In genomic region chr11:93081694-93082093, GRCh38 we compare ENCODE assay signal across 23 cellular contexts.
A peak's percentile ranks its signal among the peaks of the same experiment; 100 is the strongest.
DNase-seq lines count a peak whose midpoint lies in the region; ATAC-seq and TF ChIP-seq lines count a peak whose summit lies in the region.
"Had no signal": no experiment of that assay in that cellular context is flagged by ENCODE, and none has a peak within 500 bp of the region (broad histone marks: within the 10 kb centered on the region; RNA-seq: fewer than 3 reads in every experiment).

No MANE protein-coding gene starts in this region.

- no peak overlapping the region for H3K27ac Mint-ChIP-seq in WTC11
- H3K27ac Mint-ChIP-seq in activated T-helper 2 cell treated with anti-CD3 and anti-CD28 coated beads, Interferon-gamma antibody, Interleukin-2, Interleukin-4, amounts not matched to agents 10 μg/mL and 5 μg/mL and 100 μg/mL, durations not matched to agents 14 hours and 24 hours and 36 hours: no peak overlapping the region
- H3K27ac Mint-ChIP-seq: B cell, CD14-positive monocyte had no signal

- no peaks in the 10 kb centered on the region for H3K36me3 ChIP-seq in HUES48 (ENCODE audit: control insufficient read depth, insufficient read depth, low read length)

- POLR2A ChIA-PET in WTC11 (lab: Charles Lee): no interaction called here

- H3K9ac ChIP-seq in HUES48 (ENCODE audit: low read depth, low read length): no peak overlapping the region
- H3K9ac ChIP-seq: GM23248, SK-N-SH had no signal

- H3K4me3 Mint-ChIP-seq in WTC11: no peak overlapping the region
- no peak overlapping the region for H3K4me3 Mint-ChIP-seq in activated T-helper 2 cell treated with anti-CD3 and anti-CD28 coated beads, Interferon-gamma antibody, Interleukin-2, Interleukin-4, amounts not matched to agents 10 μg/mL and 5 μg/mL and 100 μg/mL, durations not matched to agents 14 hours and 24 hours and 36 hours (ENCODE audit: low read depth)
- H3K4me3 Mint-ChIP-seq: B cell, CD14-positive monocyte had no signal

- H3K27me3 Mint-ChIP-seq in WTC11 (ENCODE audit: low read depth): no peaks in the 10 kb centered on the region
- peaks cover 8% of the 10 kb centered on the region for H3K27me3 Mint-ChIP-seq in activated T-helper 2 cell treated with anti-CD3 and anti-CD28 coated beads, Interferon-gamma antibody, Interleukin-2, Interleukin-4, amounts not matched to agents 10 μg/mL and 5 μg/mL and 100 μg/mL, durations not matched to agents 14 hours and 24 hours and 36 hours (ENCODE audit: low read depth)

- peak; percentile 63 for ATAC-seq in WTC11
- ATAC-seq: HepG2, PC-3 had no signal

- no peak for TF ChIP-seq CTCF in WTC11 (IDR thresholded peaks at IDR 0.05)
- TF ChIP-seq CTCF in foreskin fibroblast (IDR thresholded peaks at IDR 0.05; ENCODE audit: low read depth, low read length): no peak

- peak overlapping the region; percentile 64 for H3K27ac ChIP-seq in HUES48 (ENCODE audit: low read depth, low read length)
- H3K27ac ChIP-seq: GM23248 had no signal

- DNase-seq in WTC11 (ENCODE audit: low spot score) (no peak), iPS-NIHi7 (ENCODE audit: extremely low spot score) (peak; percentile 28), A172 (ENCODE audit: low spot score) (no peak), C1 segment of cervical spinal cord (lab: John Stamatoyannopoulos, UW) (no peak), foreskin fibroblast (no peak)
- DNase-seq in activated T-helper 2 cell treated with anti-CD3 and anti-CD28 coated beads, Interferon-gamma antibody, Interleukin-2, Interleukin-4, amounts not matched to agents 10 μg/mL and 5 μg/mL and 100 μg/mL, durations not matched to agents 14 hours and 24 hours and 36 hours (ENCODE audit: low spot score): no peak
- DNase-seq: GM23248; Karpas-422; NCI-H1092; NCI-H1436; NCI-H187 treated with DMSO at 0.1 percent for 48 hours; NCI-H2171 treated with DMSO at 0.1 percent for 48 hours; NCI-H345; NCI-H510A treated with DMSO at 0.1 percent for 48 hours; NCI-H748 treated with DMSO at 0.1 percent for 48 hours; NK-92 treated with Interleukin-12 subunit alpha and Interleukin-12 subunit beta, amount 100 ng/mL, for 24 hours; PC-3; SK-N-SH; SW 1271 had no signal

- H3K4me3 ChIP-seq in HUES48 (ENCODE audit: low read depth, low read length) (no peak overlapping the region), foreskin fibroblast (ENCODE audit: low read depth in 1 of 2, low read length in 2 of 2) (no peak overlapping the region)
- H3K4me3 ChIP-seq: GM23248 had no signal

- no peaks in the 10 kb centered on the region for H3K9me3 Mint-ChIP-seq in WTC11
- no peaks in the 10 kb centered on the region for H3K9me3 Mint-ChIP-seq in activated T-helper 2 cell treated with anti-CD3 and anti-CD28 coated beads, Interferon-gamma antibody, Interleukin-2, Interleukin-4, amounts not matched to agents 10 μg/mL and 5 μg/mL and 100 μg/mL, durations not matched to agents 14 hours and 24 hours and 36 hours

- intact Hi-C loops in activated T-helper 2 cell treated with anti-CD3 and anti-CD28 coated beads, Interferon-gamma antibody, Interleukin-2, Interleukin-4, amounts not matched to agents 10 μg/mL and 5 μg/mL and 100 μg/mL, durations not matched to agents 14 hours and 24 hours and 36 hours (cut with micrococcal nuclease): no loop called here

- H3K27me3 ChIP-seq in HUES48 (ENCODE audit: control insufficient read depth, insufficient read depth, low read length): no peaks in the 10 kb centered on the region

- no peaks in the 10 kb centered on the region for H3K36me3 Mint-ChIP-seq in WTC11
- H3K36me3 Mint-ChIP-seq in activated T-helper 2 cell treated with anti-CD3 and anti-CD28 coated beads, Interferon-gamma antibody, Interleukin-2, Interleukin-4, amounts not matched to agents 10 μg/mL and 5 μg/mL and 100 μg/mL, durations not matched to agents 14 hours and 24 hours and 36 hours (ENCODE audit: low read depth): no peaks in the 10 kb centered on the region
- H3K36me3 Mint-ChIP-seq: CD14-positive monocyte had no signal

- peaks cover 42% of the 10 kb centered on the region for H3K4me1 ChIP-seq in HUES48 (ENCODE audit: control insufficient read depth, insufficient read depth, low read length)

- CTCF ChIA-PET in WTC11 (lab: Charles Lee): interaction anchor here (1.4 kb wide), 1 partner anchor 16 kb away, joined by 4 read pairs; no protein-coding TSS in a partner anchor

- H3K4me1 Mint-ChIP-seq in WTC11: peaks cover 22% of the 10 kb centered on the region
- no peaks in the 10 kb centered on the region for H3K4me1 Mint-ChIP-seq in activated T-helper 2 cell treated with anti-CD3 and anti-CD28 coated beads, Interferon-gamma antibody, Interleukin-2, Interleukin-4, amounts not matched to agents 10 μg/mL and 5 μg/mL and 100 μg/mL, durations not matched to agents 14 hours and 24 hours and 36 hours (ENCODE audit: low read depth)
- H3K4me1 Mint-ChIP-seq: B cell had no signal

- no peaks in the 10 kb centered on the region for H3K9me3 ChIP-seq in HUES48 (ENCODE audit: control insufficient read depth, insufficient read depth, low read length)
- H3K9me3 ChIP-seq: SK-N-SH had no signal

TF ChIP-seq in WTC11, 78 proteins besides CTCF, POLR2A, EP300 and RAD21:
- TF ChIP-seq IRF2 (CRISPR knock-in tag; IDR thresholded peaks at IDR 0.05; ENCODE audit: borderline replicate concordance, low read depth) (no peak), FOXP1 (CRISPR knock-in tag; IDR thresholded peaks at IDR 0.05; ENCODE audit: borderline replicate concordance) (no peak), JUN (CRISPR knock-in tag; IDR thresholded peaks at IDR 0.05) (no peak), CBFB (CRISPR knock-in tag; IDR thresholded peaks at IDR 0.05; ENCODE audit: low read depth) (no peak), SOX15 (CRISPR knock-in tag; IDR thresholded peaks at IDR 0.05) (no peak), ZNF423 (CRISPR knock-in tag; IDR thresholded peaks at IDR 0.05) (no peak), TEAD1 (CRISPR knock-in tag; IDR thresholded peaks at IDR 0.05) (no peak), PREB (CRISPR knock-in tag; IDR thresholded peaks at IDR 0.05; ENCODE audit: borderline replicate concordance) (no peak), NR3C1 (CRISPR knock-in tag; conservative IDR thresholded peaks at IDR 0.05; ENCODE audit: low read depth) (no peak), TEAD4 (CRISPR knock-in tag; IDR thresholded peaks at IDR 0.05) (no peak)
- TF ChIP-seq, protein P1, sequence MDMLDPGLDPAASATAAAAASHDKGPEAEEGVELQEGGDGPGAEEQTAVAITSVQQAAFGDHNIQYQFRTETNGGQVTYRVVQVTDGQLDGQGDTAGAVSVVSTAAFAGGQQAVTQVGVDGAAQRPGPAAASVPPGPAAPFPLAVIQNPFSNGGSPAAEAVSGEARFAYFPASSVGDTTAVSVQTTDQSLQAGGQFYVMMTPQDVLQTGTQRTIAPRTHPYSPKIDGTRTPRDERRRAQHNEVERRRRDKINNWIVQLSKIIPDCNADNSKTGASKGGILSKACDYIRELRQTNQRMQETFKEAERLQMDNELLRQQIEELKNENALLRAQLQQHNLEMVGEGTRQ (CRISPR knock-in tag; IDR thresholded peaks at IDR 0.05): no peak
- TF ChIP-seq, protein P2, sequence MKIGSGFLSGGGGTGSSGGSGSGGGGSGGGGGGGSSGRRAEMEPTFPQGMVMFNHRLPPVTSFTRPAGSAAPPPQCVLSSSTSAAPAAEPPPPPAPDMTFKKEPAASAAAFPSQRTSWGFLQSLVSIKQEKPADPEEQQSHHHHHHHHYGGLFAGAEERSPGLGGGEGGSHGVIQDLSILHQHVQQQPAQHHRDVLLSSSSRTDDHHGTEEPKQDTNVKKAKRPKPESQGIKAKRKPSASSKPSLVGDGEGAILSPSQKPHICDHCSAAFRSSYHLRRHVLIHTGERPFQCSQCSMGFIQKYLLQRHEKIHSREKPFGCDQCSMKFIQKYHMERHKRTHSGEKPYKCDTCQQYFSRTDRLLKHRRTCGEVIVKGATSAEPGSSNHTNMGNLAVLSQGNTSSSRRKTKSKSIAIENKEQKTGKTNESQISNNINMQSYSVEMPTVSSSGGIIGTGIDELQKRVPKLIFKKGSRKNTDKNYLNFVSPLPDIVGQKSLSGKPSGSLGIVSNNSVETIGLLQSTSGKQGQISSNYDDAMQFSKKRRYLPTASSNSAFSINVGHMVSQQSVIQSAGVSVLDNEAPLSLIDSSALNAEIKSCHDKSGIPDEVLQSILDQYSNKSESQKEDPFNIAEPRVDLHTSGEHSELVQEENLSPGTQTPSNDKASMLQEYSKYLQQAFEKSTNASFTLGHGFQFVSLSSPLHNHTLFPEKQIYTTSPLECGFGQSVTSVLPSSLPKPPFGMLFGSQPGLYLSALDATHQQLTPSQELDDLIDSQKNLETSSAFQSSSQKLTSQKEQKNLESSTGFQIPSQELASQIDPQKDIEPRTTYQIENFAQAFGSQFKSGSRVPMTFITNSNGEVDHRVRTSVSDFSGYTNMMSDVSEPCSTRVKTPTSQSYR (CRISPR knock-in tag; IDR thresholded peaks at IDR 0.05): no peak
- TF ChIP-seq, protein P3, sequence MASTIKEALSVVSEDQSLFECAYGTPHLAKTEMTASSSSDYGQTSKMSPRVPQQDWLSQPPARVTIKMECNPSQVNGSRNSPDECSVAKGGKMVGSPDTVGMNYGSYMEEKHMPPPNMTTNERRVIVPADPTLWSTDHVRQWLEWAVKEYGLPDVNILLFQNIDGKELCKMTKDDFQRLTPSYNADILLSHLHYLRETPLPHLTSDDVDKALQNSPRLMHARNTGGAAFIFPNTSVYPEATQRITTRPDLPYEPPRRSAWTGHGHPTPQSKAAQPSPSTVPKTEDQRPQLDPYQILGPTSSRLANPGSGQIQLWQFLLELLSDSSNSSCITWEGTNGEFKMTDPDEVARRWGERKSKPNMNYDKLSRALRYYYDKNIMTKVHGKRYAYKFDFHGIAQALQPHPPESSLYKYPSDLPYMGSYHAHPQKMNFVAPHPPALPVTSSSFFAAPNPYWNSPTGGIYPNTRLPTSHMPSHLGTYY (CRISPR knock-in tag; IDR thresholded peaks at IDR 0.05): no peak
- TF ChIP-seq, protein P4, sequence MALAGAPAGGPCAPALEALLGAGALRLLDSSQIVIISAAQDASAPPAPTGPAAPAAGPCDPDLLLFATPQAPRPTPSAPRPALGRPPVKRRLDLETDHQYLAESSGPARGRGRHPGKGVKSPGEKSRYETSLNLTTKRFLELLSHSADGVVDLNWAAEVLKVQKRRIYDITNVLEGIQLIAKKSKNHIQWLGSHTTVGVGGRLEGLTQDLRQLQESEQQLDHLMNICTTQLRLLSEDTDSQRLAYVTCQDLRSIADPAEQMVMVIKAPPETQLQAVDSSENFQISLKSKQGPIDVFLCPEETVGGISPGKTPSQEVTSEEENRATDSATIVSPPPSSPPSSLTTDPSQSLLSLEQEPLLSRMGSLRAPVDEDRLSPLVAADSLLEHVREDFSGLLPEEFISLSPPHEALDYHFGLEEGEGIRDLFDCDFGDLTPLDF (CRISPR knock-in tag; IDR thresholded peaks at IDR 0.05): no peak
